ENCODE assay signal across 2 cellular contexts in genomic region chr1:86914635-86914997, GRCh38.
A peak's percentile ranks its signal among the peaks of the same experiment; 100 is the strongest.
TF ChIP-seq lines count a peak whose summit lies in the region.

HS2ST1 (plus strand) TSS chr1:86914635.

TF ChIP-seq in endothelial cell of umbilical vein, 7 proteins besides CTCF, POLR2A, EP300 and RAD21:
- TF ChIP-seq MAX (IDR thresholded peaks at IDR 0.05; ENCODE audit: insufficient read depth, insufficient read length) (no peak), FOS (IDR thresholded peaks at IDR 0.05; ENCODE audit: borderline replicate concordance, insufficient read depth, low read length) (no peak), EZH2 (IDR thresholded peaks at IDR 0.05; ENCODE audit: borderline replicate concordance, low read depth, low read length, severe bottlenecking) (no peak), POLR2AphosphoS5 (IDR thresholded peaks at IDR 0.05; ENCODE audit: insufficient read depth, low read depth, low read length) (peak; percentile 65), GATA2 (IDR thresholded peaks at IDR 0.05; ENCODE audit: insufficient read depth, insufficient read length, low read depth, low read length) (no peak), JUN (IDR thresholded peaks at IDR 0.05; ENCODE audit: borderline replicate concordance, insufficient read depth, insufficient read length, low read depth) (no peak)

TF ChIP-seq in HEK293T, 16 proteins besides CTCF, POLR2A, EP300 and RAD21 (continued from another document):
- TF ChIP-seq PKNOX1 (IDR thresholded peaks at IDR 0.05): no peak
- no peak for TF ChIP-seq HDGF (IDR thresholded peaks at IDR 0.05; ENCODE audit: borderline replicate concordance)
- TF ChIP-seq FOXK2 (IDR thresholded peaks at IDR 0.05): no peak
- TF ChIP-seq L3MBTL2 (conservative IDR thresholded peaks at IDR 0.05): no peak
- TF ChIP-seq LEF1 (IDR thresholded peaks at IDR 0.05; ENCODE audit: borderline replicate concordance): no peak
- no peak for TF ChIP-seq ZNF384 (IDR thresholded peaks at IDR 0.05)
- no peak for TF ChIP-seq SUZ12 (IDR thresholded peaks at IDR 0.05)
- no peak for TF ChIP-seq BHLHE40 (IDR thresholded peaks at IDR 0.05; ENCODE audit: borderline replicate concordance)
- TF ChIP-seq FOXM1 (IDR thresholded peaks at IDR 0.05; ENCODE audit: borderline replicate concordance): no peak
